24 cellular contexts compared by ENCODE assay signal in the genomic region with DNA sequence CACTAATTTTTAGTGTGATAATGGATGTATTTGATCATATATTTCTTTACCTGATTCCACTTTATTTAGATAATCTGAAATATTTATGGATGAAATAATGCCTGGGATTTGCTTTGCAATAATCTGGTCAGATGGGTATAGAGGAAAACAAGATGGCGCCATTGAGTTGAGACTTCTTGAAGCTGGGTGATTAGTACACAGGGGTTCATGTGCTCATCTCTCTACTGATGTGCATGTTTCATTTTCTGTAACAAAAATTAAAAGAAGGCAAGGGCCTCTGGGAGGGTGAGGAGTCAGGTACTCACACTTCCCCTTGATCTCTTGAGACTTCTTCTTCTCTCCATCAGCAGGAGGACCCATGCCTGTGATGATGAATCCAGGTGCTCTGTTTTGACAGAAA.
DNase-seq lines count a peak whose midpoint lies in the region; ATAC-seq, FAIRE-seq and TF ChIP-seq lines count a peak whose summit lies in the region.
"Had no signal": no experiment of that assay in that cellular context is flagged by ENCODE, and none has a peak within 500 bp of the region (broad histone marks: within the 10 kb centered on the region; RNA-seq: fewer than 3 reads in every experiment).

No MANE protein-coding gene starts in this region.

- SMC1A ChIA-PET in GM12878 (lab: Charles Lee; ENCODE audit: uncharacterized antibody, unreplicated experiment) = no interaction called here

- no peaks in the 10 kb centered on the region for H3K9me2 ChIP-seq in HCT116 (ENCODE audit: insufficient read depth)

- no peaks in the 10 kb centered on the region for H3K9me3 ChIP-seq in HCT116 (ENCODE audit: control insufficient read depth in 1 of 2, insufficient read depth in 1 of 2, low read depth in 1 of 2, low read length in 2 of 2)
- no peaks in the 10 kb centered on the region for H3K9me3 ChIP-seq in GM12878 (replicated peaks; ENCODE audit: control insufficient read depth, insufficient read depth, low read length)
- no peaks in the 10 kb centered on the region for H3K9me3 ChIP-seq in right lobe of liver

- TF ChIP-seq RAD21 in HCT116 (IDR thresholded peaks at IDR 0.05; ENCODE audit: low read depth) (peak; percentile 4; the same call in 1 of the 2 replicates), GM12878 (IDR thresholded peaks at IDR 0.05; ENCODE audit: insufficient read depth, low read depth, low read length) (0 out of 2 replicates have a peak, but pooled peaks have one; percentile 20)

- H3K4me3 ChIP-seq in HCT116 (replicated peaks in 1 of 2; ENCODE audit: low read depth in 1 of 2, low read length in 2 of 2) (no peak overlapping the region), GM12878 (no peak overlapping the region), right lobe of liver (no peak overlapping the region)

- H3K27me3 ChIP-seq in HCT116 (ENCODE audit: insufficient read depth, low read length) = no peaks in the 10 kb centered on the region
- no peaks in the 10 kb centered on the region for H3K27me3 ChIP-seq in GM12878 (replicated peaks in 1 of 2; ENCODE audit: control insufficient read depth in 2 of 2, insufficient read depth in 2 of 2, low read length in 1 of 2)
- H3K27me3 ChIP-seq in right lobe of liver = no peaks in the 10 kb centered on the region

- peaks cover 63% of the 10 kb centered on the region for H3K36me3 Mint-ChIP-seq in activated T-cell treated with anti-CD3 and anti-CD28 coated beads, Interleukin-2, amount 50 U/mL, for 24 hours (ENCODE audit: low read depth)
- peaks cover 3 to 11% of the 10 kb centered on the region in 2 donors for H3K36me3 Mint-ChIP-seq in activated T-cell treated with anti-CD3 and anti-CD28 coated beads, Interleukin-2, amount 50 U/mL, for 72 hours (ENCODE audit: insufficient read depth in 2 of 2)

- CTCF ChIA-PET in HCT116 (lab: Charles Lee) = no interaction called here
- CTCF ChIA-PET in GM12878 (lab: Yijun Ruan, JAX) = interaction anchor here (0.9 to 1.6 kb wide), 4 partner anchors 8 to 41 kb away, joined by 3 to 6 read pairs (median 4); no protein-coding TSS in a partner anchor

- H3K4me3 Mint-ChIP-seq in activated T-cell treated with anti-CD3 and anti-CD28 coated beads, Interleukin-2, amount 50 U/mL, for 24 hours = no peak overlapping the region
- no peak overlapping the region for H3K4me3 Mint-ChIP-seq in activated T-cell treated with anti-CD3 and anti-CD28 coated beads, Interleukin-2, amount 50 U/mL, for 72 hours
- H3K4me3 Mint-ChIP-seq: B cell had no signal

- H2AFZ ChIP-seq in HCT116 (ENCODE audit: low read depth, low read length, poor library complexity, severe bottlenecking) = no peak overlapping the region
- H2AFZ ChIP-seq in GM12878 (ENCODE audit: control insufficient read depth, low read depth, low read length) = no peak overlapping the region

- FAIRE-seq in GM12878 (lab: Jason Lieb, UNC) = no peak
- FAIRE-seq: A204.1, GM12891 had no signal

- H3K27ac Mint-ChIP-seq in activated T-cell treated with anti-CD3 and anti-CD28 coated beads, Interleukin-2, amount 50 U/mL, for 24 hours = peak overlapping the region; percentile 27
- H3K27ac Mint-ChIP-seq in activated T-cell treated with anti-CD3 and anti-CD28 coated beads, Interleukin-2, amount 50 U/mL, for 72 hours = no peak overlapping the region
- H3K27ac Mint-ChIP-seq: B cell, CD14-positive monocyte had no signal

- TF ChIP-seq POLR2A in HCT116 (IDR thresholded peaks at IDR 0.05; ENCODE audit: borderline replicate concordance, extremely low read depth, insufficient read depth, insufficient read length) (no peak), GM12878 (IDR thresholded peaks at IDR 0.05; ENCODE audit: low read depth, low read length) (no peak), right lobe of liver (IDR thresholded peaks at IDR 0.05) (no peak)

- intact Hi-C loops in HCT116 (cut with micrococcal nuclease) (no loop called here), GM12878 (cut with micrococcal nuclease; ENCODE audit: unreplicated experiment) (no loop called here), right lobe of liver (cut with DNase I) (no loop called here)

- ATAC-seq in activated T-cell treated with anti-CD3 and anti-CD28 coated beads, Interleukin-2, amount 50 U/mL, for 72 hours (replicated peaks in 1 of 2) = no peak
- ATAC-seq in HCT116 (no peak), GM12878 (no peak), right lobe of liver (no peak), HG03354 (IDR thresholded peaks at IDR 0.05; ENCODE audit: poor library complexity, severe bottlenecking, unreplicated experiment) (no peak), HG03039 (IDR thresholded peaks at IDR 0.05; ENCODE audit: unreplicated experiment) (no peak), HG03520 (IDR thresholded peaks at IDR 0.05; ENCODE audit: unreplicated experiment) (no peak)
- ATAC-seq: PC-3 had no signal

- H3K4me2 ChIP-seq in HCT116 (ENCODE audit: low read length) (no peak overlapping the region), GM12878 (ENCODE audit: control insufficient read depth, insufficient read depth) (no peak overlapping the region)

- no peak for DNase-seq in activated T-cell treated with anti-CD3 and anti-CD28 coated beads, Interleukin-2, amount 50 U/mL, for 24 hours
- DNase-seq in activated T-cell treated with anti-CD3 and anti-CD28 coated beads, Interleukin-2, amount 50 U/mL, for 72 hours = no peak
- DNase-seq in HCT116 (ENCODE audit: low read depth, low spot score) (no peak), GM12878 (ENCODE audit: low read depth, low spot score) (no peak), right lobe of liver (no peak)
- DNase-seq: DMS53, EL, GF-D8, GOT3, HCEC 1CT, KBM-7, NCI-H1105, NCI-H2029 treated with DMSO at 0.1 percent for 48 hours, NCI-H2171, NCI-H524 treated with DMSO at 0.1 percent for 48 hours, PC-3, Right ventricle myocardium superior had no signal

- no peak for TF ChIP-seq EP300 in GM12878 (IDR thresholded peaks at IDR 0.05; ENCODE audit: borderline replicate concordance in 1 of 2, control insufficient read depth in 1 of 2, low read depth in 2 of 2, low read length in 2 of 2)

- TF ChIP-seq CTCF in HCT116 (IDR thresholded peaks at IDR 0.05 in 2 of 3, conservative IDR thresholded peaks at IDR 0.05 in 1 of 3; ENCODE audit: borderline replicate concordance in 1 of 3, insufficient read depth in 1 of 3, low read depth in 2 of 3, low read length in 2 of 3) = no peak
- TF ChIP-seq CTCF in GM12878 (IDR thresholded peaks at IDR 0.05 in 2 of 3, conservative IDR thresholded peaks at IDR 0.05 in 1 of 3; ENCODE audit: control insufficient read depth in 2 of 3, extremely low read depth in 1 of 3, insufficient read depth in 1 of 3, low read depth in 3 of 3, low read length in 3 of 3) = peak in 1 of 3 experiments; percentile 2; a peak in 1 of 6 replicates
- TF ChIP-seq CTCF in right lobe of liver (IDR thresholded peaks at IDR 0.05) = no peak

- no peaks in the 10 kb centered on the region for H3K4me1 ChIP-seq in HCT116 (ENCODE audit: control insufficient read depth in 1 of 2, insufficient read depth in 2 of 2, low read length in 2 of 2)
- H3K4me1 ChIP-seq in GM12878 (ENCODE audit: control insufficient read depth, insufficient read depth, low read length) = no peaks in the 10 kb centered on the region
- H3K4me1 ChIP-seq in right lobe of liver = peaks cover 0 to 84% (median 37%) of the 10 kb centered on the region in 4 donors

- H3K79me2 ChIP-seq in HCT116 (ENCODE audit: insufficient read depth, low read length) = no peaks in the 10 kb centered on the region
- H3K79me2 ChIP-seq in GM12878 (ENCODE audit: control insufficient read depth, insufficient read depth, low read length) = no peaks in the 10 kb centered on the region

- 100% methylated on average over 1 of the region's 1 CpG for WGBS in GM12878 (ENCODE audit: insufficient coverage, insufficient replicate concordance, low lambda C conversion rate, missing lambda C conversion rate)
- 100% methylated on average over 1 of the region's 1 CpG for WGBS in right lobe of liver (ENCODE audit: insufficient coverage, low coverage, low lambda C conversion rate, missing lambda C conversion rate)

- in situ Hi-C loops in GM12878 (cut with MboI) = no loop called here

- H4K20me1 ChIP-seq in HCT116 (ENCODE audit: insufficient read depth) (no peaks in the 10 kb centered on the region), GM12878 (ENCODE audit: control insufficient read depth, insufficient read depth) (no peaks in the 10 kb centered on the region)

- H3K36me3 ChIP-seq in HCT116 (ENCODE audit: control insufficient read depth in 1 of 2, insufficient read depth in 2 of 2, low read length in 2 of 2) (no peaks in the 10 kb centered on the region; a peak in 1 of 4 replicates), GM12878 (ENCODE audit: control insufficient read depth in 2 of 2, insufficient read depth in 2 of 2, low read length in 1 of 2) (peaks cover 1 to 6% of the 10 kb centered on the region in 2 experiments), right lobe of liver (peaks cover 0 to 3% (median 0%) of the 10 kb centered on the region in 4 donors)

- H3K9ac ChIP-seq in HCT116 (ENCODE audit: low read length) = no peak overlapping the region
- no peak overlapping the region for H3K9ac ChIP-seq in GM12878 (ENCODE audit: control insufficient read depth, insufficient read depth, low read length)

- H3K4me1 Mint-ChIP-seq in activated T-cell treated with anti-CD3 and anti-CD28 coated beads, Interleukin-2, amount 50 U/mL, for 24 hours (ENCODE audit: low read depth) = no peaks in the 10 kb centered on the region
- H3K4me1 Mint-ChIP-seq in activated T-cell treated with anti-CD3 and anti-CD28 coated beads, Interleukin-2, amount 50 U/mL, for 72 hours (ENCODE audit: low read depth) = no peaks in the 10 kb centered on the region
- H3K4me1 Mint-ChIP-seq: B cell had no signal

- RAD21 ChIA-PET in HCT116 (lab: Charles Lee; ENCODE audit: low non-redundant PET in 1 of 2, low total read pairs in 2 of 2, uncharacterized antibody in 2 of 2, unreplicated experiment in 2 of 2) = no interaction called here
- RAD21 ChIA-PET in GM12878 (lab: Charles Lee; ENCODE audit: unreplicated experiment) = no interaction called here

- POLR2A ChIA-PET in HCT116 (lab: Charles Lee) = no interaction called here
- POLR2A ChIA-PET in GM12878 (lab: Charles Lee) = no interaction called here

- no peak overlapping the region for H3K27ac ChIP-seq in HCT116 (ENCODE audit: low read depth, low read length)
- H3K27ac ChIP-seq in GM12878 (ENCODE audit: control insufficient read depth, insufficient read depth) = no peak overlapping the region
- peak overlapping the region; percentile 17 to 96 (median 91) for H3K27ac ChIP-seq in right lobe of liver

- no peaks in the 10 kb centered on the region for H3K27me3 Mint-ChIP-seq in activated T-cell treated with anti-CD3 and anti-CD28 coated beads, Interleukin-2, amount 50 U/mL, for 24 hours
- H3K27me3 Mint-ChIP-seq in activated T-cell treated with anti-CD3 and anti-CD28 coated beads, Interleukin-2, amount 50 U/mL, for 72 hours (ENCODE audit: low read depth) = no peaks in the 10 kb centered on the region
- H3K27me3 Mint-ChIP-seq: B cell had no signal

- BruUV-seq in HCT116 (replicated peaks; lab: Mats Ljungman, UMichigan) (no TSS peak), GM12878 (replicated peaks; lab: Mats Ljungman, UMichigan) (no TSS peak)

- no peaks in the 10 kb centered on the region for H3K9me3 Mint-ChIP-seq in activated T-cell treated with anti-CD3 and anti-CD28 coated beads, Interleukin-2, amount 50 U/mL, for 24 hours
- no peaks in the 10 kb centered on the region for H3K9me3 Mint-ChIP-seq in activated T-cell treated with anti-CD3 and anti-CD28 coated beads, Interleukin-2, amount 50 U/mL, for 72 hours

Comparison
In these comparisons a context has a peak if more than half of its experiments do, and no peak if none do; other contexts are left out.
1. H3K27ac ChIP-seq: peak in right lobe of liver (3 of 3); none in HCT116 (single experiment) and GM12878 (single experiment).